Comparison of ENCODE assay signal across 11 cellular contexts in the genomic region with DNA sequence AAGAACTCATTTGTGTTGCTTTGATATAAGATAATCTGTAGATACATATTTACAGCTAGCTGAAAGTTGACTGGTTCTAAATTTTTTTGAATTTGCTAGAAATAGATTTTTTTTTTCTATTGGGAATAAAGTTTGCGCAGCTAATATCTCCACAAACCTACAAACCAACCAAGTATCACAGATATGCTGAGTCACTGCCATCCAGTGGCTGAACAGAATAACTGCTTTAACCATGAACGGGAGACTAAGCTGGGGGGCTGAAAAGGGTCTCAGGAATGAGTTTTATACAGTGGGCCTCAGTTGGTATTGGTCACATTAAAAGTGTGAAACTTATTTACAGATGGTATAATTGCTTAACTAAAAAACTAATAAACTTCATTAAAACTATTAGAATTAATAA.
DNase-seq lines count a peak whose midpoint lies in the region; ATAC-seq, FAIRE-seq and TF ChIP-seq lines count a peak whose summit lies in the region.
"Had no signal": no experiment of that assay in that cellular context is flagged by ENCODE, and none has a peak within 500 bp of the region (broad histone marks: within the 10 kb centered on the region; RNA-seq: fewer than 3 reads in every experiment).

No MANE protein-coding gene starts in this region.

- TF ChIP-seq CTCF in GM12878 (IDR thresholded peaks at IDR 0.05 in 2 of 3, conservative IDR thresholded peaks at IDR 0.05 in 1 of 3; ENCODE audit: control insufficient read depth in 2 of 3, extremely low read depth in 1 of 3, insufficient read depth in 1 of 3, low read depth in 3 of 3, low read length in 3 of 3) (peak; percentile 10 to 27 (median 15); a peak in 2 of 6 replicates), gastroesophageal sphincter (IDR thresholded peaks at IDR 0.05) (peak in 1 of 4 experiments; percentile 14)

- intact Hi-C loops in GM12878 (cut with micrococcal nuclease; ENCODE audit: unreplicated experiment) = loop anchor here (1.0 to 10.0 kb wide), 7 partner anchors 51 to 788 kb away; a partner anchor contains a TSS

- RAD21 ChIA-PET in GM12878 (lab: Charles Lee; ENCODE audit: unreplicated experiment) = interaction anchor here (0.6 to 5.2 kb wide), 24 partner anchors 21 to 694 kb away, joined by 3 to 56 read pairs (median 4); no protein-coding TSS in a partner anchor

- H3K36me3 ChIP-seq in GM12878 (ENCODE audit: control insufficient read depth in 2 of 2, insufficient read depth in 2 of 2, low read length in 1 of 2) (no peaks in the 10 kb centered on the region), gastroesophageal sphincter (no peaks in the 10 kb centered on the region)

- H3K9me3 ChIP-seq in GM12878 (replicated peaks; ENCODE audit: control insufficient read depth, insufficient read depth, low read length) = peaks cover 11% of the 10 kb centered on the region
- peaks cover 0 to under 1% (median 0%) of the 10 kb centered on the region in 3 donors for H3K9me3 ChIP-seq in gastroesophageal sphincter

- H3K4me3 ChIP-seq in Jurkat, Clone E6-1 (ENCODE audit: low read length) = no peak overlapping the region
- no peak overlapping the region for H3K4me3 ChIP-seq in GM12878
- no peak overlapping the region for H3K4me3 ChIP-seq in gastroesophageal sphincter

- SMC1A ChIA-PET in GM12878 (lab: Charles Lee; ENCODE audit: uncharacterized antibody, unreplicated experiment) = interaction anchor here (0.5 to 7.9 kb wide), 40 partner anchors 10 to 1100 kb away, joined by 3 to 48 read pairs (median 5); a partner anchor contains a TSS

- WGBS in GM12878 (ENCODE audit: insufficient coverage, insufficient replicate concordance, low lambda C conversion rate, missing lambda C conversion rate) = 97% methylated on average over 2 of the region's 2 CpGs
- 56 to 87% methylated on average over 2 of the region's 2 CpGs for WGBS in gastroesophageal sphincter (ENCODE audit: low coverage in 1 of 2), 2 donors

- no peak for TF ChIP-seq EP300 in GM12878 (IDR thresholded peaks at IDR 0.05; ENCODE audit: borderline replicate concordance in 1 of 2, control insufficient read depth in 1 of 2, low read depth in 2 of 2, low read length in 2 of 2)
- TF ChIP-seq EP300 in gastroesophageal sphincter (IDR thresholded peaks at IDR 0.05) = no peak

- BruUV-seq in GM12878 (replicated peaks; lab: Mats Ljungman, UMichigan) = no TSS peak

- no peak for ATAC-seq in GM12878
- no peak for ATAC-seq in HG03095 (IDR thresholded peaks at IDR 0.05; ENCODE audit: unreplicated experiment)
- ATAC-seq in gastroesophageal sphincter = no peak

- TF ChIP-seq RAD21 in GM12878 (IDR thresholded peaks at IDR 0.05; ENCODE audit: insufficient read depth, low read depth, low read length) = peak; percentile 52

- CTCF ChIA-PET in GM12878 (lab: Yijun Ruan, JAX) = interaction anchor here (0.8 to 4.2 kb wide), 15 partner anchors 9 to 1426 kb away, joined by 3 to 28 read pairs (median 6); no protein-coding TSS in a partner anchor

- H3K79me2 ChIP-seq in GM12878 (ENCODE audit: control insufficient read depth, insufficient read depth, low read length) = no peaks in the 10 kb centered on the region

- FAIRE-seq in GM12878 (lab: Jason Lieb, UNC) = no peak

- H3K27me3 ChIP-seq in GM12878 (replicated peaks in 1 of 2; ENCODE audit: control insufficient read depth in 2 of 2, insufficient read depth in 2 of 2, low read length in 1 of 2) (no peaks in the 10 kb centered on the region), gastroesophageal sphincter (no peaks in the 10 kb centered on the region)

- H3K4me1 ChIP-seq in GM12878 (ENCODE audit: control insufficient read depth, insufficient read depth, low read length) = peaks cover 16% of the 10 kb centered on the region
- no peaks in the 10 kb centered on the region for H3K4me1 ChIP-seq in gastroesophageal sphincter

- no peak overlapping the region for H2AFZ ChIP-seq in GM12878 (ENCODE audit: control insufficient read depth, low read depth, low read length)

- H3K27ac ChIP-seq in GM12878 (ENCODE audit: control insufficient read depth, insufficient read depth) (peak overlapping the region; percentile 91), gastroesophageal sphincter (no peak overlapping the region)

- POLR2A ChIA-PET in GM12878 (lab: Charles Lee) = interaction anchor here (1.2 to 2.3 kb wide), 3 partner anchors 148 to 328 kb away, joined by 3 to 15 read pairs (median 4); no protein-coding TSS in a partner anchor

- H3K4me2 ChIP-seq in GM12878 (ENCODE audit: control insufficient read depth, insufficient read depth) = no peak overlapping the region

- H3K9ac ChIP-seq in GM12878 (ENCODE audit: control insufficient read depth, insufficient read depth, low read length) = no peak overlapping the region

- no peak for TF ChIP-seq POLR2A in GM12878 (IDR thresholded peaks at IDR 0.05; ENCODE audit: low read depth, low read length)
- TF ChIP-seq POLR2A in gastroesophageal sphincter (IDR thresholded peaks at IDR 0.05) = no peak

- peak; percentile 25 for DNase-seq in DMS53 treated with DMSO at 0.1 percent for 48 hours (lab: John Stamatoyannopoulos, UW; ENCODE audit: unreplicated experiment)
- DNase-seq in Jurkat, Clone E6-1 (ENCODE audit: low read depth, low spot score) = peak; percentile 27
- DNase-seq in GM12878 (ENCODE audit: low read depth, low spot score) = no peak
- peak; percentile 67 to 74 for DNase-seq in lung microvascular endothelial cell (ENCODE audit: low read depth in 2 of 2)
- no peak for DNase-seq in NCI-H446 treated with DMSO at 0.1 percent for 48 hours (lab: John Stamatoyannopoulos, UW)
- no peak for DNase-seq in cerebellar nuclear complex (lab: John Stamatoyannopoulos, UW)
- DNase-seq: activated gamma-delta T cell, naive B cell, NCI-H2029 treated with DMSO at 0.1 percent for 48 hours had no signal

- no peaks in the 10 kb centered on the region for H4K20me1 ChIP-seq in GM12878 (ENCODE audit: control insufficient read depth, insufficient read depth)

- in situ Hi-C loops in GM12878 (cut with MboI) = no loop called here

TF ChIP-seq in GM12878, 131 proteins besides CTCF, POLR2A, EP300 and RAD21:
- no peak for TF ChIP-seq FOXM1 (IDR thresholded peaks at IDR 0.05; ENCODE audit: low read depth, low read length)
- peak; percentile 25; the same call in 1 of the 2 replicates for TF ChIP-seq SMC3 (IDR thresholded peaks at IDR 0.05; ENCODE audit: borderline replicate concordance, low read length)
TF ChIP-seq in GM12878: peak in this region for 1.

Comparison
In these comparisons a context has a peak if more than half of its experiments do, and no peak if none do; other contexts are left out.
1. DNase-seq: peak in DMS53 treated with DMSO at 0.1 percent for 48 hours (single experiment), Jurkat, Clone E6-1 (single experiment) and lung microvascular endothelial cell (2 of 2); none in GM12878 (single experiment), NCI-H446 treated with DMSO at 0.1 percent for 48 hours (single experiment) and cerebellar nuclear complex (0 of 2).